ENCODE assay signal across 24 cellular contexts in genomic region chr14:54682578-54682977, GRCh38.
DNase-seq lines count a peak whose midpoint lies in the region; ATAC-seq, FAIRE-seq and TF ChIP-seq lines count a peak whose summit lies in the region.
"Had no signal": no experiment of that assay in that cellular context is flagged by ENCODE, and none has a peak within 500 bp of the region (broad histone marks: within the 10 kb centered on the region; RNA-seq: fewer than 3 reads in every experiment).

No MANE protein-coding gene starts in this region.

- no peak for TF ChIP-seq POLR2A in uterus (IDR thresholded peaks at IDR 0.05)

- H3K79me2 ChIP-seq in keratinocyte (ENCODE audit: control insufficient read depth, insufficient read depth, low read length): peaks cover 46% of the 10 kb centered on the region

- H2AFZ ChIP-seq in keratinocyte (ENCODE audit: control insufficient read depth, low read length): no peak overlapping the region

- TF ChIP-seq CTCF in left ventricle myocardium inferior (IDR thresholded peaks at IDR 0.05; ENCODE audit: borderline replicate concordance) (no peak), coronary artery (IDR thresholded peaks at IDR 0.05) (no peak), keratinocyte (optimal IDR thresholded peaks at IDR 0.05 in 1 of 3, IDR thresholded peaks at IDR 0.05 in 1 of 3, conservative IDR thresholded peaks at IDR 0.05 in 1 of 3; ENCODE audit: extremely low read depth in 1 of 3, insufficient read depth in 2 of 3, low read length in 3 of 3) (no peak), uterus (IDR thresholded peaks at IDR 0.05) (no peak)

- dilution Hi-C loops in keratinocyte (cut with MboI; ENCODE audit: extremely low pct_ligation_motif_present, low sequenced_read_pairs): no loop called here

- H3K9ac ChIP-seq in keratinocyte (ENCODE audit: control insufficient read depth, extremely low read depth, insufficient read depth, low read length): peak overlapping the region; percentile 62

- in situ Hi-C loops in KBM-7 (cut with MboI; ENCODE audit: low pct_unique_long_range_greater_than_20kb, low sequenced_read_pairs): no loop called here

- no peak overlapping the region for H3K4me3 ChIP-seq in left ventricle myocardium inferior
- H3K4me3 ChIP-seq in coronary artery: no peak overlapping the region
- no peak overlapping the region for H3K4me3 ChIP-seq in keratinocyte (ENCODE audit: control insufficient read depth in 2 of 3, extremely low read depth in 1 of 3, insufficient read depth in 2 of 3, low read depth in 1 of 3, low read length in 3 of 3)
- H3K4me3 ChIP-seq in uterus: no peak overlapping the region
- H3K4me3 ChIP-seq: A549, SK-N-MC, skin epidermis, suprapubic skin had no signal

- H3K27me3 ChIP-seq in left ventricle myocardium inferior (ENCODE audit: low read depth) (no peaks in the 10 kb centered on the region), keratinocyte (ENCODE audit: control insufficient read depth, extremely low read depth, insufficient read depth, low read length) (no peaks in the 10 kb centered on the region), uterus (no peaks in the 10 kb centered on the region)
- H3K27me3 ChIP-seq: suprapubic skin had no signal

- H4K20me1 ChIP-seq in keratinocyte (ENCODE audit: control insufficient read depth, extremely low read depth, insufficient read depth, low read length): no peaks in the 10 kb centered on the region

- H3K36me3 ChIP-seq in left ventricle myocardium inferior: no peaks in the 10 kb centered on the region
- peaks cover 0 to 1% of the 10 kb centered on the region in 2 experiments for H3K36me3 ChIP-seq in keratinocyte (ENCODE audit: control insufficient read depth in 2 of 2, extremely low read depth in 1 of 2, insufficient read depth in 2 of 2, low read length in 2 of 2)
- H3K36me3 ChIP-seq in uterus: no peaks in the 10 kb centered on the region
- H3K36me3 ChIP-seq: suprapubic skin had no signal

- intact Hi-C loops in left ventricle myocardium inferior (cut with micrococcal nuclease) (no loop called here), left cardiac atrium (cut with DNase I) (no loop called here), uterus (cut with DNase I; ENCODE audit: low total_unique reads) (no loop called here)

- H3K9me3 ChIP-seq in left ventricle myocardium inferior (replicated peaks) (no peaks in the 10 kb centered on the region), keratinocyte (ENCODE audit: control insufficient read depth, low read depth, low read length) (no peaks in the 10 kb centered on the region), uterus (no peaks in the 10 kb centered on the region)
- H3K9me3 ChIP-seq: A549, suprapubic skin had no signal

- no peak for ATAC-seq in left cardiac atrium
- ATAC-seq: A549 had no signal

- DNase-seq in left ventricle myocardium inferior: no peak
- no peak for DNase-seq in left cardiac atrium
- DNase-seq in coronary artery (ENCODE audit: low spot score): no peak
- no peak for DNase-seq in keratinocyte (ENCODE audit: low read depth, low spot score)
- DNase-seq in uterus: no peak
- no peak for DNase-seq in NCI-H82 (lab: John Stamatoyannopoulos, UW)
- no peak for DNase-seq in KBM-7
- DNase-seq in stimulated activated CD4-positive, alpha-beta T cell treated with anti-CD3 and anti-CD28 coated beads, Interleukin-4, amount 100 ng/mL, for 4 hours: no peak
- DNase-seq: activated CD8-positive, alpha-beta memory T cell treated with anti-CD3 and anti-CD28 coated beads for 24 hours; activated naive CD4-positive, alpha-beta T cell; activated T-cell treated with anti-CD3 and anti-CD28 coated beads, Interleukin-2, amount 50 U/mL, for 24 hours; amniotic stem cell; DMS153; NCI-H1694 treated with DMSO at 0.1 percent for 48 hours; NCI-H526 treated with DMSO at 0.1 percent for 48 hours; stimulated activated CD4-positive, alpha-beta T cell treated with anti-CD3 and anti-CD28 coated beads, Interleukin-1b, Interleukin-23, amount 100 ng/mL, for 48 hours had no signal

- no peak for FAIRE-seq in keratinocyte (lab: Jason Lieb, UNC)
- FAIRE-seq: A549, frontal cortex, G401.6, RCC 7860, urothelium cell line had no signal

- peak overlapping the region; percentile 94 for H3K27ac ChIP-seq in left ventricle myocardium inferior (replicated peaks)
- H3K27ac ChIP-seq in coronary artery: peak overlapping the region; percentile 20 to 93
- peak overlapping the region; percentile 84 for H3K27ac ChIP-seq in keratinocyte (ENCODE audit: control insufficient read depth, insufficient read depth, low read length)
- H3K27ac ChIP-seq in uterus: peak overlapping the region; percentile 92 to 97
- H3K27ac ChIP-seq: SK-N-MC had no signal

- H3K4me1 ChIP-seq in left ventricle myocardium inferior: peaks cover 97% of the 10 kb centered on the region
- H3K4me1 ChIP-seq in keratinocyte (ENCODE audit: control insufficient read depth, extremely low read depth, insufficient read depth, low read length): peaks cover 52% of the 10 kb centered on the region
- peaks cover 12 to 18% of the 10 kb centered on the region in 2 donors for H3K4me1 ChIP-seq in uterus

- peaks cover 4% of the 10 kb centered on the region for H3K9me1 ChIP-seq in keratinocyte (ENCODE audit: control insufficient read depth, extremely low read depth, insufficient read depth, low read length)

- H3K4me2 ChIP-seq in keratinocyte (ENCODE audit: control insufficient read depth, extremely low read depth, insufficient read depth, low read depth, low read length): peak overlapping the region; percentile 61
- H3K4me2 ChIP-seq: A549 had no signal
